Comparison of ENCODE assay signal across 8 cellular contexts in genomic region chr12:30695327-30696102, GRCh38. TPM values are rescaled to one million over a fixed set of nuclear protein-coding genes. Genes with fewer than 3 reads are reported as not detected.
A peak's percentile ranks its signal among the peaks of the same experiment; 100 is the strongest.
DNase-seq lines count a peak whose midpoint lies in the region; ATAC-seq and TF ChIP-seq lines count a peak whose summit lies in the region.

IPO8 (minus strand) TSS chr12:30695869; CDS start chr12:30695647, 222 bp downstream.

- DNase-seq in AG09309 (ENCODE audit: low read depth), result peak; percentile 58
- peak; percentile 70 for DNase-seq in NCI-H2227 treated with DMSO at 0.1 percent for 48 hours (lab: John Stamatoyannopoulos, UW)
- peak; percentile 94 for DNase-seq in WTC11 (ENCODE audit: low spot score)
- DNase-seq in cardiac fibroblast (ENCODE audit: low read depth in 2 of 2), result peak; percentile 92 to 95
- peak; percentile 92 for DNase-seq in iPS-NIHi7 (ENCODE audit: extremely low spot score)
- DNase-seq in spleen, result peak; percentile 97

- intact Hi-C loops in spleen (cut with DNase I; ENCODE audit: low total_unique reads), result loop anchor here (10.0 kb wide), 1 partner anchor 49 kb away; no protein-coding TSS in a partner anchor

- CTCF ChIA-PET in WTC11 (lab: Charles Lee), result interaction anchor here (0.7 to 3.0 kb wide), 18 partner anchors 10 to 460 kb away, joined by 3 to 35 read pairs (median 4); partner anchors contain the start of gene CAPRIN2

- ATAC-seq in GM18909 (IDR thresholded peaks at IDR 0.05; ENCODE audit: poor library complexity, unreplicated experiment) (peak; percentile 84), HG03175 (IDR thresholded peaks at IDR 0.05; ENCODE audit: unreplicated experiment) (peak; percentile 84), WTC11 (peak; percentile 86)

- H3K4me3 ChIP-seq in AG09309 (ENCODE audit: control insufficient read depth, low read depth, low read length), result peak within 1 kb of the TSS; percentile 72
- peak within 1 kb of the TSS; percentile 98 for H3K4me3 ChIP-seq in cardiac fibroblast (replicated peaks in 1 of 2; ENCODE audit: low read depth in 2 of 2, low read length in 2 of 2)
- H3K4me3 ChIP-seq in spleen, result peak within 1 kb of the TSS; percentile 73 to 98 (median 94)

- POLR2A ChIA-PET in WTC11 (lab: Charles Lee), result interaction anchor here (0.6 to 1.6 kb wide), 7 partner anchors 10 to 1074 kb away, joined by 3 to 6 read pairs (median 4); no protein-coding TSS in a partner anchor

- no peak for TF ChIP-seq POLR2A in spleen (IDR thresholded peaks at IDR 0.05)

- H3K9me3 ChIP-seq in spleen, result no peaks in the 10 kb centered on the region

- peak within 1 kb of the TSS; percentile 67 to 88 (median 79) for H3K27ac ChIP-seq in spleen

- peak within 1 kb of the TSS; percentile 90 for H3K27ac Mint-ChIP-seq in WTC11

- TF ChIP-seq CTCF in AG09309 (IDR thresholded peaks at IDR 0.05; ENCODE audit: control insufficient read depth, insufficient read depth, low read depth, low read length, missing control alignments) (peak; percentile 21), WTC11 (IDR thresholded peaks at IDR 0.05) (no peak), cardiac fibroblast (IDR thresholded peaks at IDR 0.05; ENCODE audit: low read depth, low read length) (peak; percentile 25), spleen (IDR thresholded peaks at IDR 0.05 in 8 of 11, conservative IDR thresholded peaks at IDR 0.05 in 3 of 11) (peak in 9 of 11 experiments; percentile 5 to 53 (median 33))

- H3K4me1 ChIP-seq in spleen, result peaks cover 15 to 57% (median 36%) of the 10 kb centered on the region in 6 donors

- H3K27me3 Mint-ChIP-seq in WTC11 (ENCODE audit: low read depth), result no peaks in the 10 kb centered on the region

- H3K9me3 Mint-ChIP-seq in WTC11, result no peaks in the 10 kb centered on the region

- H3K27me3 ChIP-seq in spleen (replicated peaks in 1 of 7), result no peaks in the 10 kb centered on the region

- H3K36me3 Mint-ChIP-seq in WTC11, result no peaks in the 10 kb centered on the region

- peaks cover 41% of the 10 kb centered on the region for H3K4me1 Mint-ChIP-seq in WTC11

- H3K36me3 ChIP-seq in spleen, result no peaks in the 10 kb centered on the region

- H3K4me3 Mint-ChIP-seq in WTC11, result peak within 1 kb of the TSS; percentile 93

- 0 to 1% (median 0%) methylated on average over 34 to 68 of the region's 68 CpGs for WGBS in spleen, 5 donors

TF ChIP-seq in WTC11, 78 proteins besides CTCF, POLR2A, EP300 and RAD21 (continues in another document):
- no peak for TF ChIP-seq OVOL2 (CRISPR knock-in tag; IDR thresholded peaks at IDR 0.05; ENCODE audit: borderline replicate concordance)
- TF ChIP-seq, protein P1, sequence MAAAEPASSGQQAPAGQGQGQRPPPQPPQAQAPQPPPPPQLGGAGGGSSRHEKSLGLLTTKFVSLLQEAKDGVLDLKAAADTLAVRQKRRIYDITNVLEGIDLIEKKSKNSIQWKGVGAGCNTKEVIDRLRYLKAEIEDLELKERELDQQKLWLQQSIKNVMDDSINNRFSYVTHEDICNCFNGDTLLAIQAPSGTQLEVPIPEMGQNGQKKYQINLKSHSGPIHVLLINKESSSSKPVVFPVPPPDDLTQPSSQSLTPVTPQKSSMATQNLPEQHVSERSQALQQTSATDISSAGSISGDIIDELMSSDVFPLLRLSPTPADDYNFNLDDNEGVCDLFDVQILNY (CRISPR knock-in tag; IDR thresholded peaks at IDR 0.05), result no peak
- TF ChIP-seq HMGA2 (CRISPR knock-in tag; IDR thresholded peaks at IDR 0.05), result no peak
- TF ChIP-seq NFE2L1 (CRISPR knock-in tag; IDR thresholded peaks at IDR 0.05), result no peak
- TF ChIP-seq SP1 (CRISPR knock-in tag; conservative IDR thresholded peaks at IDR 0.05), result peak; percentile 58; the same call in 1 of the 2 replicates
- TF ChIP-seq ZNF281 (CRISPR knock-in tag; IDR thresholded peaks at IDR 0.05), result peak; percentile 63; the same call in 1 of the 2 replicates
- TF ChIP-seq TEAD1 (CRISPR knock-in tag; IDR thresholded peaks at IDR 0.05), result no peak
- TF ChIP-seq, protein P2, sequence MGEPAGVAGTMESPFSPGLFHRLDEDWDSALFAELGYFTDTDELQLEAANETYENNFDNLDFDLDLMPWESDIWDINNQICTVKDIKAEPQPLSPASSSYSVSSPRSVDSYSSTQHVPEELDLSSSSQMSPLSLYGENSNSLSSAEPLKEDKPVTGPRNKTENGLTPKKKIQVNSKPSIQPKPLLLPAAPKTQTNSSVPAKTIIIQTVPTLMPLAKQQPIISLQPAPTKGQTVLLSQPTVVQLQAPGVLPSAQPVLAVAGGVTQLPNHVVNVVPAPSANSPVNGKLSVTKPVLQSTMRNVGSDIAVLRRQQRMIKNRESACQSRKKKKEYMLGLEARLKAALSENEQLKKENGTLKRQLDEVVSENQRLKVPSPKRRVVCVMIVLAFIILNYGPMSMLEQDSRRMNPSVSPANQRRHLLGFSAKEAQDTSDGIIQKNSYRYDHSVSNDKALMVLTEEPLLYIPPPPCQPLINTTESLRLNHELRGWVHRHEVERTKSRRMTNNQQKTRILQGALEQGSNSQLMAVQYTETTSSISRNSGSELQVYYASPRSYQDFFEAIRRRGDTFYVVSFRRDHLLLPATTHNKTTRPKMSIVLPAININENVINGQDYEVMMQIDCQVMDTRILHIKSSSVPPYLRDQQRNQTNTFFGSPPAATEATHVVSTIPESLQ (CRISPR knock-in tag; IDR thresholded peaks at IDR 0.05), result no peak
- TF ChIP-seq ETV6 (CRISPR knock-in tag; IDR thresholded peaks at IDR 0.05), result peak; percentile 93
- TF ChIP-seq, protein P3, sequence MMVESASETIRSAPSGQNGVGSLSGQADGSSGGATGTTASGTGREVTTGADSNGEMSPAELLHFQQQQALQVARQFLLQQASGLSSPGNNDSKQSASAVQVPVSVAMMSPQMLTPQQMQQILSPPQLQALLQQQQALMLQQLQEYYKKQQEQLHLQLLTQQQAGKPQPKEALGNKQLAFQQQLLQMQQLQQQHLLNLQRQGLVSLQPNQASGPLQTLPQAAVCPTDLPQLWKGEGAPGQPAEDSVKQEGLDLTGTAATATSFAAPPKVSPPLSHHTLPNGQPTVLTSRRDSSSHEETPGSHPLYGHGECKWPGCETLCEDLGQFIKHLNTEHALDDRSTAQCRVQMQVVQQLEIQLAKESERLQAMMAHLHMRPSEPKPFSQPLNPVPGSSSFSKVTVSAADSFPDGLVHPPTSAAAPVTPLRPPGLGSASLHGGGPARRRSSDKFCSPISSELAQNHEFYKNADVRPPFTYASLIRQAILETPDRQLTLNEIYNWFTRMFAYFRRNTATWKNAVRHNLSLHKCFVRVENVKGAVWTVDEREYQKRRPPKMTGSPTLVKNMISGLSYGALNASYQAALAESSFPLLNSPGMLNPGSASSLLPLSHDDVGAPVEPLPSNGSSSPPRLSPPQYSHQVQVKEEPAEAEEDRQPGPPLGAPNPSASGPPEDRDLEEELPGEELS (CRISPR knock-in tag; IDR thresholded peaks at IDR 0.05), result 0 out of 2 replicates have a peak, but pooled peaks have one; percentile 9
- no peak for TF ChIP-seq USF2 (CRISPR knock-in tag; IDR thresholded peaks at IDR 0.05)
- TF ChIP-seq TEAD4 (CRISPR knock-in tag; IDR thresholded peaks at IDR 0.05), result no peak
- no peak for TF ChIP-seq NFYB (CRISPR knock-in tag; conservative IDR thresholded peaks at IDR 0.05; ENCODE audit: low read depth)
- peak; percentile 78 for TF ChIP-seq HMGXB4 (CRISPR knock-in tag; IDR thresholded peaks at IDR 0.05)
- TF ChIP-seq SOX15 (CRISPR knock-in tag; IDR thresholded peaks at IDR 0.05), result no peak

RNA-seq across cellular contexts. Expression of gene IPO8, which starts in this region (rescaled TPM):
- 41.2 to 44.8 TPM (median 43.1 TPM) in 3 replicates for total RNA-seq in WTC11 (2021)
- 10 to 100 TPM; 44.5 to 68.2 (median 52.6) TPM for total RNA-seq in spleen
- polyA plus RNA-seq in spleen, result 10 to 100 TPM in 2 of 3 donors, 1 to 10 TPM in 1; 8.5 to 15.4 (median 10.2) TPM

Comparison
In these comparisons a context has a peak if more than half of its experiments do, and no peak if none do; other contexts are left out.
1. Peak in every context shown above with its lines: DNase-seq, ATAC-seq, H3K4me3 ChIP-seq and H3K27ac ChIP-seq.